In the genomic region with DNA sequence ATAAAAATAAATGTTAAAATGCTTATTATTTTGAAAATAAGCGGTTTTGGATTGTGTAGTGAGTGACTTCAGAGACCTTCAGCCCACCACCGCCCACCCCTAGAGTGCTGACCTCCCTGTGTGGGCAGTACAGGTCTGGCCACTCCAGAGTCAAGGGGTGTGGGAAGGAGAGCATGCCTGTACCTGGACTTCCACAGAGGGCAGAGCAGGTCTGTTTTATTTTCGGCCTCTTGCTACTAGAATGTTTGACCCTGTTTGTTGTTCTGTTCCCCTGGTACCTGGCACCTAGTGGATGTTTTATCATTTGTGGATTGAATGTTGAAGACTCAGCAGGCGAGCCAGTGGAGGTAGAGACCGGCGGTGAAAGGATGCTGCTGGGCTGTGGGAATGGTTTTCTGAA, we compare ENCODE assay signal across 31 cellular contexts.
"Had no signal": no experiment of that assay in that cellular context is flagged by ENCODE, and none has a peak within 500 bp of the region (broad histone marks: within the 10 kb centered on the region; RNA-seq: fewer than 3 reads in every experiment).

No MANE protein-coding gene starts in this region.

- H3K4me1 ChIP-seq: ascending aorta, Peyer's patch had no signal

- ATAC-seq: activated CD8-positive, alpha-beta memory T cell treated with anti-CD3 and anti-CD28 coated beads, Interleukin-2, amount 10 ng/mL, durations not matched to agents 7 days and 5 days; PC-3 had no signal

- H3K4me3 ChIP-seq: ascending aorta, Peyer's patch, SK-N-MC had no signal

- H3K9me3 ChIP-seq: ascending aorta, Peyer's patch had no signal

- DNase-seq: activated CD4-positive, alpha-beta memory T cell treated with anti-CD3 and anti-CD28 coated beads, Interleukin-2, amount 10 ng/mL, durations not matched to agents 7 days and 5 days; activated CD4-positive, alpha-beta T cell treated with anti-CD3 and anti-CD28 coated beads for 1 hour; activated CD4-positive, alpha-beta T cell treated with anti-CD3 and anti-CD28 coated beads for 48 hours; activated CD4-positive, CD25-positive, alpha-beta regulatory T cell; activated CD8-positive, alpha-beta memory T cell treated with anti-CD3 and anti-CD28 coated beads for 24 hours; activated CD8-positive, alpha-beta memory T cell treated with anti-CD3 and anti-CD28 coated beads, Interleukin-2, amount 10 ng/mL, durations not matched to agents 7 days and 5 days; activated CD8-positive, alpha-beta memory T cell treated with anti-CD3 and anti-CD28 coated beads, Interleukin-2, amount 50 U/mL, for 48 hours; activated effector memory CD4-positive, alpha-beta T cell treated with Interleukin-2 at 50 U/mL for 16 hours; activated naive CD4-positive, alpha-beta T cell treated with anti-CD3 and anti-CD28 coated beads, Interleukin-2, amount 10 ng/mL, durations not matched to agents 7 days and 5 days; activated T-cell treated with anti-CD3 and anti-CD28 coated beads, Interleukin-2, amount 50 U/mL, for 48 hours; amygdala; KG1; MM.1S; NCI-H1092 treated with DMSO at 0.1 percent for 48 hours; NCI-H1417; NCI-H146; NCI-H187; NCI-H2029 treated with DMSO at 0.1 percent for 48 hours; NCI-H2107; NCI-H2171; NCI-H510A; NCI-H526; NCI-H748 treated with DMSO at 0.1 percent for 48 hours; NK-92 treated with Interleukin-12 subunit alpha and Interleukin-12 subunit beta, amount 100 ng/mL, for 24 hours; PC-3; Peyer's patch; RPMI8226; T1000; WERI-Rb-1 had no signal

- H3K27ac ChIP-seq: ascending aorta, Peyer's patch, SK-N-MC, WERI-Rb-1 had no signal

- H3K27me3 ChIP-seq: ascending aorta, Peyer's patch had no signal
